26 cellular contexts compared by ENCODE assay signal in the genomic region with DNA sequence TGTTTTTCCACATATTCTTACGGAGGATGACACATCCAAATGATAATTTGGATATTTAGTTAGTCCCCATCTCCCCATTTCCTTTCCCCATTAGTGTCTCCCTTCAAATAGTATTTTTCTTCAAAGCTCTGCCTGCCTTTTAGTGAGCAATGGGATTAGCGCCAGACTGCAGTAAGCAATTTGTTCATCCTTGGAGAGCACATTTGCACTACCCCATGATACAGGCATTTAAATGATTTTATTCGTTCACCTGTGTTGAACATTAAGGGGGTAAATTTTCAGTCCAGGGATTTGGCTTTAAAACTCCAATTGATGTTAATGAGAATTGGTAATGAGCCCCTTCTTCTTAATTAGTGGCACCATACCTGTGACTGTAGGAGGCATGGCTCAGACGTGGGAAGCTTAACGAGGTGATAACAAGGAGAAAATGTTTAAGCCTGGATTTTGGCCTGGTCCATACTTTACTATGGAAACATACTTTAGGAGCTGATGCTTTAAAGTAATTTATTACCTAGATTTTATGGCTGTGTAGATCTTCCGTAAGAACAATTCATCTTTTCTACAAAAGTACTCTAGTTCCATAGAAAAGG.
"Had no signal": no experiment of that assay in that cellular context is flagged by ENCODE, and none has a peak within 500 bp of the region (broad histone marks: within the 10 kb centered on the region; RNA-seq: fewer than 3 reads in every experiment).

No MANE protein-coding gene starts in this region.

- H3K27me3 Mint-ChIP-seq: activated CD4-positive, alpha-beta memory T cell treated with anti-CD3 and anti-CD28 coated beads for 36 hours; activated T-cell treated with anti-CD3 and anti-CD28 coated beads, Interleukin-2, amount 50 U/mL, for 24 hours; effector memory CD8-positive, alpha-beta T cell; T-cell had no signal

- H3K36me3 ChIP-seq: brain microvascular endothelial cell, gastroesophageal sphincter, suprapubic skin, tibial artery, upper lobe of right lung had no signal

- H3K4me3 ChIP-seq: gastroesophageal sphincter, suprapubic skin, tibial artery, upper lobe of right lung had no signal

- H3K27ac ChIP-seq: brain microvascular endothelial cell, gastroesophageal sphincter, suprapubic skin, tibial artery, upper lobe of right lung had no signal

- H3K27ac Mint-ChIP-seq: activated CD4-positive, alpha-beta memory T cell treated with anti-CD3 and anti-CD28 coated beads for 36 hours; activated T-cell treated with anti-CD3 and anti-CD28 coated beads, Interleukin-2, amount 50 U/mL, for 24 hours; effector memory CD8-positive, alpha-beta T cell; immature natural killer cell; naive thymus-derived CD8-positive, alpha-beta T cell; T-cell had no signal

- H3K4me1 Mint-ChIP-seq: immature natural killer cell, T-cell had no signal

- H3K27me3 ChIP-seq: brain microvascular endothelial cell, gastroesophageal sphincter, suprapubic skin, tibial artery, upper lobe of right lung had no signal

- H3K4me1 ChIP-seq: gastroesophageal sphincter, suprapubic skin, tibial artery, upper lobe of right lung had no signal

- DNase-seq: activated CD4-positive, alpha-beta memory T cell treated with anti-CD3 and anti-CD28 coated beads for 36 hours; activated CD4-positive, alpha-beta T cell treated with anti-CD3 and anti-CD28 coated beads for 48 hours; activated CD8-positive, alpha-beta memory T cell treated with anti-CD3 and anti-CD28 coated beads, Interleukin-2, amount 50 U/mL, for 48 hours; activated gamma-delta T cell treated with Interleukin-2 at 50 U/mL for 16 hours; activated naive CD4-positive, alpha-beta T cell treated with anti-CD3 and anti-CD28 coated beads, Interleukin-2, amount 50 U/mL, for 16 hours; activated T-cell treated with anti-CD3 and anti-CD28 coated beads, Interleukin-2, amount 50 U/mL, for 24 hours; amniotic stem cell; brain microvascular endothelial cell; cortex of kidney; effector memory CD8-positive, alpha-beta T cell; hippocampal formation; immature natural killer cell; kidney; left colon; naive thymus-derived CD8-positive, alpha-beta T cell; occipital lobe; right cardiac atrium; stimulated activated CD4-positive, alpha-beta T cell treated with anti-CD3 and anti-CD28 coated beads, Interleukin-15, amount 100 ng/mL, for 24 hours; stimulated activated CD4-positive, alpha-beta T cell treated with anti-CD3 and anti-CD28 coated beads, Interleukin-2, amount 100 ng/mL, for 24 hours; stimulated activated naive CD4-positive, alpha-beta T cell; T-cell; tibial artery; upper lobe of right lung had no signal

- H3K9me3 ChIP-seq: gastroesophageal sphincter, suprapubic skin, tibial artery, upper lobe of right lung had no signal

- H3K4me3 Mint-ChIP-seq: activated CD4-positive, alpha-beta memory T cell treated with anti-CD3 and anti-CD28 coated beads for 36 hours; activated T-cell treated with anti-CD3 and anti-CD28 coated beads, Interleukin-2, amount 50 U/mL, for 24 hours; effector memory CD8-positive, alpha-beta T cell; immature natural killer cell; naive thymus-derived CD8-positive, alpha-beta T cell; neural crest cell; T-cell had no signal

- H3K36me3 Mint-ChIP-seq: activated CD4-positive, alpha-beta memory T cell treated with anti-CD3 and anti-CD28 coated beads for 36 hours; T-cell had no signal

- H3K9me3 Mint-ChIP-seq: activated CD4-positive, alpha-beta memory T cell treated with anti-CD3 and anti-CD28 coated beads for 36 hours; activated T-cell treated with anti-CD3 and anti-CD28 coated beads, Interleukin-2, amount 50 U/mL, for 24 hours; neural crest cell; T-cell had no signal
